In the genomic region with DNA sequence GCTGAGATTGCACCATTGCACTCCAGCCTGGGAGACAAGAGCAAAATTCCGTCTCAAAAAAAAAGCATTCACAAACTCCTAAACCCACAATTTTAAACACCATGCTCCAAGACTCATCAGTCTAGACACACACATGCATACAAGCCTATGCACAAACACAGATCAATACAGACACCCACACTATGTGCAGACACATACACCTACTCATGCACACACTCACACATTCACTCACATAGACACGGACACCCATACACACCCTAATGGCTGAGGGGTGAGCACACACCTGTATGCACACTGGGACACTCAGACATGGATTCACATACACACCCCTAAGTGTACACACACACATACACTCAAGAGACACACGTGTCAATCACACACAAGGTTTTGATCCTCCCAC, we compare ENCODE assay signal across 37 cellular contexts. TPM values are rescaled to one million over a fixed set of nuclear protein-coding genes. Genes with fewer than 3 reads are reported as not detected.
"Had no signal": no experiment of that assay in that cellular context is flagged by ENCODE, and none has a peak within 500 bp of the region (broad histone marks: within the 10 kb centered on the region; RNA-seq: fewer than 3 reads in every experiment).

No MANE protein-coding gene starts in this region.

- ATAC-seq: activated naive CD4-positive, alpha-beta T cell treated with anti-CD3 and anti-CD28 coated beads, Interleukin-2, amount 50 U/mL, for 72 hours; activated T-cell treated with anti-CD3 and anti-CD28 coated beads, Interleukin-2, amount 50 U/mL, for 4 hours; PC-3; Right ventricle myocardium inferior; SK-N-SH treated with all-trans-retinoic acid at 6 μM for 48 hours had no signal

- H3K27ac ChIP-seq: adrenal gland, brain microvascular endothelial cell, cardiac muscle cell, Peyer's patch, RWPE1, VCaP had no signal

- H3K4me3 ChIP-seq: adrenal gland, cardiac muscle cell, Peyer's patch had no signal

- DNase-seq: activated B cell treated with CpG ODN at 0.5 μM for 24 hours; activated CD4-positive, alpha-beta memory T cell treated with anti-CD3 and anti-CD28 coated beads for 36 hours; activated CD4-positive, alpha-beta T cell treated with anti-CD3 and anti-CD28 coated beads for 4 hours; activated CD4-positive, alpha-beta T cell treated with anti-CD3 and anti-CD28 coated beads, Interleukin-2, amount 50 U/mL, for 1 hour; activated CD4-positive, CD25-positive, alpha-beta regulatory T cell treated with anti-CD3 and anti-CD28 coated beads, Interleukin-2, amount 50 U/mL, for 72 hours; activated CD8-positive, alpha-beta memory T cell treated with anti-CD3 and anti-CD28 coated beads, Interleukin-2, amount 50 U/mL, for 4 hours; activated gamma-delta T cell treated with Interleukin-2 at 50 U/mL for 16 hours; activated naive CD4-positive, alpha-beta T cell treated with anti-CD3 and anti-CD28 coated beads for 36 hours; activated T-cell treated with anti-CD3 and anti-CD28 coated beads for 4 hours; activated T-cell treated with anti-CD3 and anti-CD28 coated beads, Interleukin-2, amount 50 U/mL, for 4 hours; adrenal gland; brain microvascular endothelial cell; MM.1S; MV-4-11; NCI-H1092; NCI-H1436 treated with DMSO at 0.1 percent for 48 hours; NCI-H1694 treated with DMSO at 0.1 percent for 48 hours; NCI-H2029; NCI-H345; NCI-H524 treated with DMSO at 0.1 percent for 48 hours; PC-3; Peyer's patch; SIG-M5; SW 1271; T-helper 1 cell; T-helper 2 cell; T-helper 9 cell had no signal

- H3K36me3 ChIP-seq: adrenal gland, brain microvascular endothelial cell, cardiac muscle cell, Peyer's patch had no signal

- H3K9me3 ChIP-seq: adrenal gland, Peyer's patch had no signal

- H3K27me3 ChIP-seq: adrenal gland, brain microvascular endothelial cell had no signal

RNA-seq across cellular contexts. Expression of a gene that starts 9.3 kb away (rescaled TPM):
- total RNA-seq: activated T-helper 1 cell treated with anti-CD3 and anti-CD28 coated beads, Interleukin-12 subunit alpha, Interleukin-12 subunit beta, Interleukin-2, Interleukin-4 antibody, amounts not matched to agents 30 ng/mL and 10 ng/mL and 1 ng/mL, durations not matched to agents 14 hours and 24 hours and 36 hours; LHCN-M2; NCI-H460; PC-3; SK-MEL-5 had no signal

RNA-seq across cellular contexts. Expression of a gene that starts 15.0 kb away (rescaled TPM):
- total RNA-seq: activated B cell treated with CpG ODN at 0.5 μM for 24 hours; activated naive CD4-positive, alpha-beta T cell treated with anti-CD3 and anti-CD28 coated beads, Interleukin-2, amount 50 U/mL, for 72 hours; activated T-helper 1 cell treated with anti-CD3 and anti-CD28 coated beads, Interleukin-12 subunit alpha, Interleukin-12 subunit beta, Interleukin-2, Interleukin-4 antibody, amounts not matched to agents 30 ng/mL and 10 ng/mL and 1 ng/mL, durations not matched to agents 14 hours and 24 hours and 36 hours; NCI-H460; PC-3 had no signal

RNA-seq across cellular contexts. Expression of a gene that starts 57.6 kb away (rescaled TPM):
- total RNA-seq: activated B cell treated with CpG ODN at 0.5 μM for 24 hours; activated CD4-positive, alpha-beta memory T cell treated with anti-CD3 and anti-CD28 coated beads for 36 hours; activated naive CD4-positive, alpha-beta T cell treated with anti-CD3 and anti-CD28 coated beads for 36 hours; activated naive CD4-positive, alpha-beta T cell treated with anti-CD3 and anti-CD28 coated beads, Interleukin-2, amount 50 U/mL, for 72 hours; activated T-cell treated with anti-CD3 and anti-CD28 coated beads, Interleukin-2, amount 50 U/mL, for 4 hours; activated T-helper 1 cell treated with anti-CD3 and anti-CD28 coated beads, Interleukin-12 subunit alpha, Interleukin-12 subunit beta, Interleukin-2, Interleukin-4 antibody, amounts not matched to agents 30 ng/mL and 10 ng/mL and 1 ng/mL, durations not matched to agents 14 hours and 24 hours and 36 hours; NCI-H460; PC-3; Peyer's patch; Right ventricle myocardium inferior; SK-MEL-5 had no signal
